In genomic region chr7:99910976-99911375, GRCh38 we compare ENCODE assay signal across 14 cellular contexts.
A peak's percentile ranks its signal among the peaks of the same experiment; 100 is the strongest.
DNase-seq lines count a peak whose midpoint lies in the region; ATAC-seq and TF ChIP-seq lines count a peak whose summit lies in the region.
"Had no signal": no experiment of that assay in that cellular context is flagged by ENCODE, and none has a peak within 500 bp of the region (broad histone marks: within the 10 kb centered on the region; RNA-seq: fewer than 3 reads in every experiment).

No MANE protein-coding gene starts in this region.

- H3K9me3 ChIP-seq in WERI-Rb-1 (ENCODE audit: severe bottlenecking) = no peaks in the 10 kb centered on the region

- no peak for TF ChIP-seq CTCF in WERI-Rb-1 (IDR thresholded peaks at IDR 0.05; ENCODE audit: low read depth, low read length)

- H3K36me3 ChIP-seq in WERI-Rb-1 = peaks cover 57% of the 10 kb centered on the region

- peaks cover 49% of the 10 kb centered on the region for H3K4me1 Mint-ChIP-seq in activated T-cell treated with anti-CD3 and anti-CD28 coated beads, Interleukin-2, amount 50 U/mL, for 24 hours (ENCODE audit: low read depth)
- H3K4me1 Mint-ChIP-seq in stimulated activated memory B cell treated with anti-CD40 and anti-IgM and Interleukin-4, amounts not matched to agents 10 μg/mL and 1 μg/mL and 100 μg/mL, for 72 hours = peaks cover 41% of the 10 kb centered on the region

- no peak for ATAC-seq in stimulated activated memory B cell treated with anti-CD40 and anti-IgM and Interleukin-4, amounts not matched to agents 10 μg/mL and 1 μg/mL and 100 μg/mL, for 72 hours
- no peak for ATAC-seq in HG02885 (IDR thresholded peaks at IDR 0.05; ENCODE audit: poor library complexity, unreplicated experiment)
- ATAC-seq: CD8-positive, alpha-beta T cell had no signal

- H3K4me3 Mint-ChIP-seq in activated T-cell treated with anti-CD3 and anti-CD28 coated beads, Interleukin-2, amount 50 U/mL, for 24 hours = no peak overlapping the region
- H3K4me3 Mint-ChIP-seq in stimulated activated memory B cell treated with anti-CD40 and anti-IgM and Interleukin-4, amounts not matched to agents 10 μg/mL and 1 μg/mL and 100 μg/mL, for 72 hours = no peak overlapping the region
- H3K4me3 Mint-ChIP-seq: CD14-positive monocyte; CD8-positive, alpha-beta T cell; HFFc6 had no signal

- H3K27me3 ChIP-seq in WERI-Rb-1 (ENCODE audit: insufficient read depth, low read depth, severe bottlenecking) = no peaks in the 10 kb centered on the region

- no peaks in the 10 kb centered on the region for H3K9me3 Mint-ChIP-seq in activated T-cell treated with anti-CD3 and anti-CD28 coated beads, Interleukin-2, amount 50 U/mL, for 24 hours
- no peaks in the 10 kb centered on the region for H3K9me3 Mint-ChIP-seq in stimulated activated memory B cell treated with anti-CD40 and anti-IgM and Interleukin-4, amounts not matched to agents 10 μg/mL and 1 μg/mL and 100 μg/mL, for 72 hours
- H3K9me3 Mint-ChIP-seq: CD14-positive monocyte; CD8-positive, alpha-beta T cell; HFFc6 had no signal

- H3K36me3 Mint-ChIP-seq in activated T-cell treated with anti-CD3 and anti-CD28 coated beads, Interleukin-2, amount 50 U/mL, for 24 hours (ENCODE audit: low read depth) = peaks cover 86% of the 10 kb centered on the region
- H3K36me3 Mint-ChIP-seq in stimulated activated memory B cell treated with anti-CD40 and anti-IgM and Interleukin-4, amounts not matched to agents 10 μg/mL and 1 μg/mL and 100 μg/mL, for 72 hours = peaks cover 44% of the 10 kb centered on the region

- no peak for DNase-seq in activated T-cell treated with anti-CD3 and anti-CD28 coated beads, Interleukin-2, amount 50 U/mL, for 24 hours
- DNase-seq in activated T-cell treated with anti-CD3 and anti-CD28 coated beads for 4 hours (no peak), D341Med (ENCODE audit: low spot score) (peak; percentile 59), WERI-Rb-1 (peak; percentile 53), C1 segment of cervical spinal cord (lab: John Stamatoyannopoulos, UW) (no peak)
- DNase-seq: ACHN; CD8-positive, alpha-beta T cell; COR-L47; DMS53; HCEC 1CT; HFFc6 had no signal

- no peaks in the 10 kb centered on the region for H3K27me3 Mint-ChIP-seq in activated T-cell treated with anti-CD3 and anti-CD28 coated beads, Interleukin-2, amount 50 U/mL, for 24 hours
- H3K27me3 Mint-ChIP-seq in stimulated activated memory B cell treated with anti-CD40 and anti-IgM and Interleukin-4, amounts not matched to agents 10 μg/mL and 1 μg/mL and 100 μg/mL, for 72 hours = no peaks in the 10 kb centered on the region

- peak overlapping the region; percentile 45 for H3K27ac Mint-ChIP-seq in activated T-cell treated with anti-CD3 and anti-CD28 coated beads, Interleukin-2, amount 50 U/mL, for 24 hours
- peak overlapping the region; percentile 32 for H3K27ac Mint-ChIP-seq in stimulated activated memory B cell treated with anti-CD40 and anti-IgM and Interleukin-4, amounts not matched to agents 10 μg/mL and 1 μg/mL and 100 μg/mL, for 72 hours
- H3K27ac Mint-ChIP-seq: CD14-positive monocyte; CD8-positive, alpha-beta T cell; HFFc6 had no signal

- H3K27ac ChIP-seq in WERI-Rb-1 = peak overlapping the region; percentile 24

- no peak overlapping the region for H3K4me3 ChIP-seq in WERI-Rb-1 (ENCODE audit: low read depth, low read length)

Comparison
In these comparisons a context has a peak if more than half of its experiments do, and no peak if none do; other contexts are left out.
1. DNase-seq: peak in D341Med (single experiment) and WERI-Rb-1 (single experiment); none in activated T-cell treated with anti-CD3 and anti-CD28 coated beads, Interleukin-2, amount 50 U/mL, for 24 hours (single experiment), activated T-cell treated with anti-CD3 and anti-CD28 coated beads for 4 hours (single experiment) and C1 segment of cervical spinal cord (0 of 14).